In genomic region chr3:126758019-126758418, GRCh38 we compare ENCODE assay signal across 34 cellular contexts.
"Had no signal": no experiment of that assay in that cellular context is flagged by ENCODE, and none has a peak within 500 bp of the region (broad histone marks: within the 10 kb centered on the region; RNA-seq: fewer than 3 reads in every experiment).

No MANE protein-coding gene starts in this region.

- H3K4me3 ChIP-seq: breast epithelium, left ventricle myocardium inferior, mucosa of descending colon, pancreas, psoas muscle, sigmoid colon, smooth muscle cell, uterus had no signal

- ATAC-seq: activated naive CD8-positive, alpha-beta T cell treated with anti-CD3 and anti-CD28 coated beads, Interleukin-2, amount 50 U/mL, for 24 hours; esophagus mucosa; foreskin keratinocyte; mucosa of descending colon; stimulated activated memory B cell treated with anti-CD40 and anti-IgM and Interleukin-4, amounts not matched to agents 10 μg/mL and 1 μg/mL and 100 μg/mL, for 72 hours; stimulated activated naive CD8-positive, alpha-beta T cell treated with anti-CD3 and anti-CD28 coated beads, Interleukin-15, amount 100 ng/mL, for 72 hours; WTC11 had no signal

- H3K4me1 Mint-ChIP-seq: activated CD4-positive, alpha-beta memory T cell treated with anti-CD3 and anti-CD28 coated beads, Interleukin-2, amount 10 ng/mL, durations not matched to agents 7 days and 5 days; activated CD4-positive, alpha-beta T cell treated with anti-CD3 and anti-CD28 coated beads, Interleukin-2, amount 10 ng/mL, durations not matched to agents 7 days and 5 days; activated naive CD8-positive, alpha-beta T cell treated with anti-CD3 and anti-CD28 coated beads, Interleukin-2, amount 50 U/mL, for 24 hours; central memory CD8-positive, alpha-beta T cell; neural crest cell had no signal

- DNase-seq: activated CD4-positive, alpha-beta memory T cell treated with anti-CD3 and anti-CD28 coated beads, Interleukin-2, amount 10 ng/mL, durations not matched to agents 7 days and 5 days; activated CD4-positive, alpha-beta T cell treated with anti-CD3 and anti-CD28 coated beads for 1 hour; activated CD4-positive, alpha-beta T cell treated with anti-CD3 and anti-CD28 coated beads, Interleukin-2, amount 10 ng/mL, durations not matched to agents 7 days and 5 days; activated CD8-positive, alpha-beta memory T cell treated with anti-CD3 and anti-CD28 coated beads, Interleukin-2, amount 50 U/mL, for 48 hours; activated naive CD8-positive, alpha-beta T cell treated with anti-CD3 and anti-CD28 coated beads, Interleukin-2, amount 50 U/mL, for 24 hours; activated T-cell treated with anti-CD3 and anti-CD28 coated beads, Interleukin-2, amount 50 U/mL, for 48 hours; amygdala; endodermal cell; foreskin keratinocyte; left ventricle myocardium inferior; mucosa of descending colon; naive B cell; nucleus accumbens; pancreas; psoas muscle; sigmoid colon; stimulated activated CD4-positive, alpha-beta T cell treated with anti-CD3 and anti-CD28 coated beads, Interleukin-1b, Interleukin-23, amount 100 ng/mL, for 48 hours; stimulated activated CD4-positive, alpha-beta T cell treated with anti-CD3 and anti-CD28 coated beads, Interleukin-4, amount 100 ng/mL, for 4 hours; stimulated activated CD8-positive, alpha-beta memory T cell treated with anti-CD3 and anti-CD28 coated beads, Interleukin-4, amount 100 ng/mL, for 48 hours; stimulated activated naive CD8-positive, alpha-beta T cell treated with anti-CD3 and anti-CD28 coated beads, Interleukin-15, amount 100 ng/mL, for 72 hours; substantia nigra; T1000; uterus had no signal

- H3K27me3 Mint-ChIP-seq: activated CD4-positive, alpha-beta memory T cell treated with anti-CD3 and anti-CD28 coated beads, Interleukin-2, amount 10 ng/mL, durations not matched to agents 7 days and 5 days; activated CD4-positive, alpha-beta T cell treated with anti-CD3 and anti-CD28 coated beads, Interleukin-2, amount 10 ng/mL, durations not matched to agents 7 days and 5 days; activated naive CD4-positive, alpha-beta T cell treated with anti-CD3 and anti-CD28 coated beads, Interleukin-2, amount 50 U/mL, for 24 hours; activated naive CD8-positive, alpha-beta T cell treated with anti-CD3 and anti-CD28 coated beads, Interleukin-2, amount 50 U/mL, for 24 hours; central memory CD8-positive, alpha-beta T cell; naive B cell; stimulated activated memory B cell treated with anti-CD40 and anti-IgM and Interleukin-4, amounts not matched to agents 10 μg/mL and 1 μg/mL and 100 μg/mL, for 72 hours; stimulated activated naive CD8-positive, alpha-beta T cell treated with anti-CD3 and anti-CD28 coated beads, Interleukin-15, amount 100 ng/mL, for 72 hours; type B pancreatic cell had no signal

- H3K9me3 ChIP-seq: breast epithelium, left ventricle myocardium inferior, mucosa of descending colon, pancreas, psoas muscle, sigmoid colon, uterus had no signal

- H3K27ac ChIP-seq: breast epithelium, foreskin keratinocyte, left ventricle myocardium inferior, pancreas, psoas muscle, sigmoid colon, uterus had no signal

- H3K4me2 ChIP-seq: smooth muscle cell had no signal

- H3K36me3 Mint-ChIP-seq: WTC11 had no signal

- H3K27me3 ChIP-seq: breast epithelium, foreskin keratinocyte, pancreas, sigmoid colon, uterus had no signal

- H3K27ac Mint-ChIP-seq: activated CD4-positive, alpha-beta memory T cell treated with anti-CD3 and anti-CD28 coated beads, Interleukin-2, amount 10 ng/mL, durations not matched to agents 7 days and 5 days; activated CD4-positive, alpha-beta T cell treated with anti-CD3 and anti-CD28 coated beads, Interleukin-2, amount 10 ng/mL, durations not matched to agents 7 days and 5 days; activated naive CD4-positive, alpha-beta T cell treated with anti-CD3 and anti-CD28 coated beads, Interleukin-2, amount 50 U/mL, for 24 hours; activated naive CD8-positive, alpha-beta T cell treated with anti-CD3 and anti-CD28 coated beads, Interleukin-2, amount 50 U/mL, for 24 hours; activated T-helper 2 cell treated with anti-CD3 and anti-CD28 coated beads, Interferon-gamma antibody, Interleukin-2, Interleukin-4, amounts not matched to agents 10 μg/mL and 5 μg/mL and 100 μg/mL, durations not matched to agents 14 hours and 24 hours and 36 hours; dendritic cell treated with granulocyte-macrophage colony-stimulating factor and Interleukin-4, amounts not matched to agents 40 ng/mL and 50 ng/mL, for 4 days; endodermal cell; stimulated activated memory B cell treated with anti-CD40 and anti-IgM and Interleukin-4, amounts not matched to agents 10 μg/mL and 1 μg/mL and 100 μg/mL, for 72 hours; stimulated activated naive CD8-positive, alpha-beta T cell treated with anti-CD3 and anti-CD28 coated beads, Interleukin-15, amount 100 ng/mL, for 72 hours; type B pancreatic cell; WTC11 had no signal

- H3K4me3 Mint-ChIP-seq: activated CD4-positive, alpha-beta memory T cell treated with anti-CD3 and anti-CD28 coated beads, Interleukin-2, amount 10 ng/mL, durations not matched to agents 7 days and 5 days; activated CD4-positive, alpha-beta T cell treated with anti-CD3 and anti-CD28 coated beads, Interleukin-2, amount 10 ng/mL, durations not matched to agents 7 days and 5 days; activated naive CD4-positive, alpha-beta T cell treated with anti-CD3 and anti-CD28 coated beads, Interleukin-2, amount 50 U/mL, for 24 hours; activated naive CD8-positive, alpha-beta T cell treated with anti-CD3 and anti-CD28 coated beads, Interleukin-2, amount 50 U/mL, for 24 hours; central memory CD8-positive, alpha-beta T cell; dendritic cell treated with granulocyte-macrophage colony-stimulating factor and Interleukin-4, amounts not matched to agents 40 ng/mL and 50 ng/mL, for 4 days; endodermal cell; naive B cell; neural crest cell; stimulated activated memory B cell treated with anti-CD40 and anti-IgM and Interleukin-4, amounts not matched to agents 10 μg/mL and 1 μg/mL and 100 μg/mL, for 72 hours; stimulated activated naive CD8-positive, alpha-beta T cell treated with anti-CD3 and anti-CD28 coated beads, Interleukin-15, amount 100 ng/mL, for 72 hours; type B pancreatic cell; WTC11 had no signal

- H3K36me3 ChIP-seq: breast epithelium, left ventricle myocardium inferior, pancreas, sigmoid colon, uterus had no signal

- H3K4me1 ChIP-seq: breast epithelium, pancreas, psoas muscle, uterus had no signal

- H3K9me3 Mint-ChIP-seq: activated CD4-positive, alpha-beta memory T cell treated with anti-CD3 and anti-CD28 coated beads, Interleukin-2, amount 10 ng/mL, durations not matched to agents 7 days and 5 days; activated CD4-positive, alpha-beta T cell treated with anti-CD3 and anti-CD28 coated beads, Interleukin-2, amount 10 ng/mL, durations not matched to agents 7 days and 5 days; activated T-helper 2 cell treated with anti-CD3 and anti-CD28 coated beads, Interferon-gamma antibody, Interleukin-2, Interleukin-4, amounts not matched to agents 10 μg/mL and 5 μg/mL and 100 μg/mL, durations not matched to agents 14 hours and 24 hours and 36 hours; central memory CD8-positive, alpha-beta T cell; dendritic cell treated with granulocyte-macrophage colony-stimulating factor and Interleukin-4, amounts not matched to agents 40 ng/mL and 50 ng/mL, for 4 days; endodermal cell; stimulated activated memory B cell treated with anti-CD40 and anti-IgM and Interleukin-4, amounts not matched to agents 10 μg/mL and 1 μg/mL and 100 μg/mL, for 72 hours; type B pancreatic cell; WTC11 had no signal
